In genomic region chr9:35490155-35490909, GRCh38 we compare ENCODE assay signal across 8 cellular contexts. TPM values are rescaled to one million over a fixed set of nuclear protein-coding genes. Genes with fewer than 3 reads are reported as not detected.
A peak's percentile ranks its signal among the peaks of the same experiment; 100 is the strongest.
DNase-seq lines count a peak whose midpoint lies in the region; ATAC-seq and TF ChIP-seq lines count a peak whose summit lies in the region.

No MANE protein-coding gene starts in this region.

- peaks cover 20% of the 10 kb centered on the region for H3F3A ChIP-seq in Loucy (ENCODE audit: low read depth)

- intact Hi-C loops in left colon (cut with DNase I, micrococcal nuclease): no loop called here

- no peaks in the 10 kb centered on the region for H3K9me3 ChIP-seq in Loucy (ENCODE audit: insufficient read depth, low read depth, low read length)

- H3K9me2 ChIP-seq in Loucy (replicated peaks; ENCODE audit: low read depth, low read length): no peaks in the 10 kb centered on the region

- H3K4me3 ChIP-seq in Loucy (ENCODE audit: low read length, poor library complexity, severe bottlenecking): peak overlapping the region; percentile 78
- H3K4me3 ChIP-seq in cardiac fibroblast (replicated peaks in 1 of 2; ENCODE audit: low read depth in 2 of 2, low read length in 2 of 2): peak overlapping the region; percentile 67 to 95

- peak overlapping the region; percentile 91 for H3K4me2 ChIP-seq in Loucy (ENCODE audit: low read depth, low read length, poor library complexity, severe bottlenecking)

- H3K9ac ChIP-seq in Loucy (ENCODE audit: low read depth, low read length, poor library complexity, severe bottlenecking): peak overlapping the region; percentile 78

- H3K36me3 Mint-ChIP-seq in stimulated activated naive CD8-positive, alpha-beta T cell treated with anti-CD3 and anti-CD28 coated beads, Interleukin-15, Interleukin-2, amounts not matched to agents 100 ng/mL and 50 ng/mL, for 24 hours (ENCODE audit: low read depth): no peaks in the 10 kb centered on the region

- H3K4me1 ChIP-seq in Loucy (ENCODE audit: insufficient read depth, low read length, poor library complexity, severe bottlenecking): peaks cover 36% of the 10 kb centered on the region

- no peaks in the 10 kb centered on the region for H3K27me3 ChIP-seq in Loucy (ENCODE audit: insufficient read depth, low read length, poor library complexity, severe bottlenecking)

- peaks cover 27% of the 10 kb centered on the region for H3K4me1 Mint-ChIP-seq in stimulated activated naive CD8-positive, alpha-beta T cell treated with anti-CD3 and anti-CD28 coated beads, Interleukin-15, Interleukin-2, amounts not matched to agents 100 ng/mL and 50 ng/mL, for 24 hours (ENCODE audit: low read depth)

- H3K9me3 Mint-ChIP-seq in stimulated activated naive CD8-positive, alpha-beta T cell treated with anti-CD3 and anti-CD28 coated beads, Interleukin-15, Interleukin-2, amounts not matched to agents 100 ng/mL and 50 ng/mL, for 24 hours: no peaks in the 10 kb centered on the region

- H3K36me3 ChIP-seq in Loucy (ENCODE audit: insufficient read depth, low read length): no peaks in the 10 kb centered on the region

- peak overlapping the region; percentile 82 for H3K4me3 Mint-ChIP-seq in stimulated activated naive CD8-positive, alpha-beta T cell treated with anti-CD3 and anti-CD28 coated beads, Interleukin-15, Interleukin-2, amounts not matched to agents 100 ng/mL and 50 ng/mL, for 24 hours

- H4K20me1 ChIP-seq in Loucy (ENCODE audit: insufficient read depth, low read length, poor library complexity, severe bottlenecking): no peaks in the 10 kb centered on the region

- no peak for TF ChIP-seq CTCF in Loucy (conservative IDR thresholded peaks at IDR 0.05; ENCODE audit: low read length)
- no peak for TF ChIP-seq CTCF in cardiac fibroblast (IDR thresholded peaks at IDR 0.05; ENCODE audit: low read depth, low read length)
- TF ChIP-seq CTCF in GM10266 (IDR thresholded peaks at IDR 0.05; ENCODE audit: control insufficient read depth, insufficient read depth, low read depth, missing control alignments): no peak

- H3K27me3 Mint-ChIP-seq in stimulated activated naive CD8-positive, alpha-beta T cell treated with anti-CD3 and anti-CD28 coated beads, Interleukin-15, Interleukin-2, amounts not matched to agents 100 ng/mL and 50 ng/mL, for 24 hours: peaks cover 20% of the 10 kb centered on the region

- H2AFZ ChIP-seq in Loucy (ENCODE audit: low read length): peak overlapping the region; percentile 93

- H3K27ac Mint-ChIP-seq in stimulated activated naive CD8-positive, alpha-beta T cell treated with anti-CD3 and anti-CD28 coated beads, Interleukin-15, Interleukin-2, amounts not matched to agents 100 ng/mL and 50 ng/mL, for 24 hours: peak overlapping the region; percentile 78

- H3K79me2 ChIP-seq in Loucy (ENCODE audit: insufficient read depth, low read length): peaks cover 11% of the 10 kb centered on the region; the same call in 1 of the 2 replicates

- no peak for ATAC-seq in left colon
- no peak for ATAC-seq in GM21360 (IDR thresholded peaks at IDR 0.05; ENCODE audit: unreplicated experiment)

- peak; percentile 35 for DNase-seq in EL
- no peak for DNase-seq in cardiac fibroblast (ENCODE audit: low read depth in 2 of 2)
- DNase-seq in left colon: peak; percentile 14 to 31
- DNase-seq in T-helper 9 cell: no peak
- DNase-seq in GM10266 (ENCODE audit: extremely low spot score): no peak

RNA-seq across cellular contexts. Expression of gene RUSC2, which starts 0.4 kb away (rescaled TPM):
- 1 to 10 TPM; 7.7 to 9.2 TPM for total RNA-seq in left colon

Comparison
In these comparisons a context has a peak if more than half of its experiments do, and no peak if none do; other contexts are left out.
1. DNase-seq: peak in EL (single experiment) and left colon (2 of 2); none in cardiac fibroblast (0 of 2), T-helper 9 cell (single experiment) and GM10266 (single experiment).